In genomic region chr13:27281420-27281819, GRCh38 we compare ENCODE assay signal across 25 cellular contexts. TPM values are rescaled to one million over a fixed set of nuclear protein-coding genes. Genes with fewer than 3 reads are reported as not detected.
DNase-seq lines count a peak whose midpoint lies in the region; ATAC-seq and TF ChIP-seq lines count a peak whose summit lies in the region.
"Had no signal": no experiment of that assay in that cellular context is flagged by ENCODE, and none has a peak within 500 bp of the region (broad histone marks: within the 10 kb centered on the region; RNA-seq: fewer than 3 reads in every experiment).

No MANE protein-coding gene starts in this region.

- H4K20me1 ChIP-seq in hepatocyte (ENCODE audit: insufficient read depth, poor library complexity, severe bottlenecking) = no peaks in the 10 kb centered on the region

- in situ Hi-C loops in Panc1 (cut with HindIII; ENCODE audit: low pct_unique_long_range_greater_than_20kb, low sequenced_read_pairs) = no loop called here

- no peaks in the 10 kb centered on the region for H3K9me2 ChIP-seq in hepatocyte (replicated peaks; ENCODE audit: insufficient read depth)

- H3K79me2 ChIP-seq in hepatocyte = no peaks in the 10 kb centered on the region

- H3K27ac Mint-ChIP-seq in nephron progenitor cell = no peak overlapping the region
- H3K27ac Mint-ChIP-seq in naive thymus-derived CD4-positive, alpha-beta T cell = no peak overlapping the region
- H3K27ac Mint-ChIP-seq: activated CD8-positive, alpha-beta T cell treated with anti-CD3 and anti-CD28 coated beads, Interleukin-2, amount 10 ng/mL, durations not matched to agents 7 days and 5 days; GM23338; stimulated activated naive CD8-positive, alpha-beta T cell treated with anti-CD3 and anti-CD28 coated beads, Interleukin-15, amount 100 ng/mL, for 72 hours had no signal

- H3K9me3 ChIP-seq in BE2C (no peaks in the 10 kb centered on the region), Panc1 (ENCODE audit: control insufficient read depth, insufficient read depth, low read depth, low read length) (no peaks in the 10 kb centered on the region), hepatocyte (ENCODE audit: low read depth) (no peaks in the 10 kb centered on the region)
- H3K9me3 ChIP-seq in naive thymus-derived CD4-positive, alpha-beta T cell (ENCODE audit: control insufficient read depth in 2 of 3, low read length in 3 of 3) = no peaks in the 10 kb centered on the region
- H3K9me3 ChIP-seq: thyroid gland had no signal

- intact Hi-C loops in Panc1 (cut with micrococcal nuclease; ENCODE audit: unreplicated experiment) = no loop called here
- intact Hi-C loops in naive thymus-derived CD4-positive, alpha-beta T cell (cut with micrococcal nuclease) = no loop called here

- no peak overlapping the region for H2AFZ ChIP-seq in hepatocyte
- H2AFZ ChIP-seq: GM23338 had no signal

- TF ChIP-seq CTCF in BE2C (IDR thresholded peaks at IDR 0.05; ENCODE audit: low read depth, low read length) (peak; percentile 20; the same call in 1 of the 2 replicates), Panc1 (IDR thresholded peaks at IDR 0.05) (peak; percentile 24), hepatocyte (IDR thresholded peaks at IDR 0.05; ENCODE audit: poor library complexity) (peak; percentile 5), nephron progenitor cell (IDR thresholded peaks at IDR 0.05) (no peak), foreskin keratinocyte (conservative IDR thresholded peaks at IDR 0.05) (no peak)

- H3K4me3 ChIP-seq in BE2C (ENCODE audit: low read depth, low read length) = no peak overlapping the region
- no peak overlapping the region for H3K4me3 ChIP-seq in Panc1 (ENCODE audit: low read depth in 2 of 2, low read length in 2 of 2)
- H3K4me3 ChIP-seq in hepatocyte = no peak overlapping the region
- H3K4me3 ChIP-seq in naive thymus-derived CD4-positive, alpha-beta T cell (ENCODE audit: low read length) = no peak overlapping the region
- H3K4me3 ChIP-seq: GM23338, K562, thyroid gland had no signal

- BruUV-seq in Panc1 (replicated peaks; lab: Mats Ljungman, UMichigan) = no TSS peak

- ATAC-seq in Panc1 = no peak
- no peak for ATAC-seq in foreskin keratinocyte
- no peak for ATAC-seq in naive thymus-derived CD4-positive, alpha-beta T cell
- no peak for ATAC-seq in GM18873 (IDR thresholded peaks at IDR 0.05; ENCODE audit: low FRiP score, unreplicated experiment)
- ATAC-seq: activated CD8-positive, alpha-beta T cell treated with anti-CD3 and anti-CD28 coated beads, Interleukin-2, amount 10 ng/mL, durations not matched to agents 7 days and 5 days; GM23338; K562; left ventricle myocardium superior; right cardiac atrium; stimulated activated naive CD8-positive, alpha-beta T cell treated with anti-CD3 and anti-CD28 coated beads, Interleukin-15, amount 100 ng/mL, for 72 hours had no signal

- no peak overlapping the region for H3K4me3 Mint-ChIP-seq in nephron progenitor cell
- H3K4me3 Mint-ChIP-seq in naive thymus-derived CD4-positive, alpha-beta T cell = no peak overlapping the region
- H3K4me3 Mint-ChIP-seq: activated CD8-positive, alpha-beta T cell treated with anti-CD3 and anti-CD28 coated beads, Interleukin-2, amount 10 ng/mL, durations not matched to agents 7 days and 5 days; CD14-positive monocyte; GM23338; neural crest cell; stimulated activated naive CD8-positive, alpha-beta T cell treated with anti-CD3 and anti-CD28 coated beads, Interleukin-15, amount 100 ng/mL, for 72 hours had no signal

- H3K27me3 ChIP-seq in BE2C (no peaks in the 10 kb centered on the region), Panc1 (ENCODE audit: control insufficient read depth, insufficient read depth, low read length) (no peaks in the 10 kb centered on the region), hepatocyte (no peaks in the 10 kb centered on the region), foreskin keratinocyte (peaks cover 7% of the 10 kb centered on the region)
- H3K27me3 ChIP-seq in naive thymus-derived CD4-positive, alpha-beta T cell (ENCODE audit: control insufficient read depth in 2 of 2, insufficient read depth in 2 of 2, low read length in 2 of 2) = no peaks in the 10 kb centered on the region
- H3K27me3 ChIP-seq: thyroid gland had no signal

- peaks cover 6% of the 10 kb centered on the region for H3K4me1 Mint-ChIP-seq in nephron progenitor cell
- peaks cover 0 to 11% (median 0%) of the 10 kb centered on the region in 7 donors for H3K4me1 Mint-ChIP-seq in naive thymus-derived CD4-positive, alpha-beta T cell
- H3K4me1 Mint-ChIP-seq: CD14-positive monocyte; neural crest cell; stimulated activated naive CD8-positive, alpha-beta T cell treated with anti-CD3 and anti-CD28 coated beads, Interleukin-15, amount 100 ng/mL, for 72 hours had no signal

- peaks cover 23% of the 10 kb centered on the region for H3K27me3 Mint-ChIP-seq in nephron progenitor cell (ENCODE audit: low read depth, poor library complexity)
- peaks cover 0 to 12% (median 0%) of the 10 kb centered on the region in 5 donors for H3K27me3 Mint-ChIP-seq in naive thymus-derived CD4-positive, alpha-beta T cell
- H3K27me3 Mint-ChIP-seq: stimulated activated naive CD8-positive, alpha-beta T cell treated with anti-CD3 and anti-CD28 coated beads, Interleukin-15, amount 100 ng/mL, for 72 hours had no signal

- no peaks in the 10 kb centered on the region for H3K9me3 Mint-ChIP-seq in nephron progenitor cell
- H3K9me3 Mint-ChIP-seq in naive thymus-derived CD4-positive, alpha-beta T cell = peaks cover 0 to 2% (median 0%) of the 10 kb centered on the region in 11 donors
- H3K9me3 Mint-ChIP-seq: GM23338; neural crest cell; stimulated activated naive CD8-positive, alpha-beta T cell treated with anti-CD3 and anti-CD28 coated beads, Interleukin-15, amount 100 ng/mL, for 72 hours had no signal

- H3K4me1 ChIP-seq in BE2C (no peaks in the 10 kb centered on the region), Panc1 (ENCODE audit: control insufficient read depth, insufficient read depth, low read length) (peaks cover 12% of the 10 kb centered on the region), hepatocyte (ENCODE audit: insufficient read depth) (no peaks in the 10 kb centered on the region), foreskin keratinocyte (no peaks in the 10 kb centered on the region)
- no peaks in the 10 kb centered on the region for H3K4me1 ChIP-seq in naive thymus-derived CD4-positive, alpha-beta T cell (ENCODE audit: control insufficient read depth in 2 of 2, insufficient read depth in 2 of 2, low read length in 2 of 2)
- H3K4me1 ChIP-seq: thyroid gland had no signal

- DNase-seq in BE2C (no peak), GF-D8 (lab: John Stamatoyannopoulos, UW) (peak; percentile 29), Panc1 (ENCODE audit: low read depth, low spot score) (no peak), hepatocyte (ENCODE audit: low spot score) (peak; percentile 35), nephron progenitor cell (no peak), foreskin keratinocyte (no peak)
- no peak for DNase-seq in naive thymus-derived CD4-positive, alpha-beta T cell
- DNase-seq: activated CD4-positive, alpha-beta T cell treated with anti-CD3 and anti-CD28 coated beads for 1 hour; activated CD8-positive, alpha-beta T cell treated with anti-CD3 and anti-CD28 coated beads, Interleukin-2, amount 10 ng/mL, durations not matched to agents 7 days and 5 days; activated gamma-delta T cell; activated T-cell treated with anti-CD3 and anti-CD28 coated beads for 4 hours; left ventricle myocardium superior; MM.1S; NCI-H1694; NCI-H82; right cardiac atrium; SIG-M5; stimulated activated naive CD8-positive, alpha-beta T cell treated with anti-CD3 and anti-CD28 coated beads, Interleukin-15, amount 100 ng/mL, for 72 hours; T-helper 1 cell; thyroid gland had no signal

- H3K27ac ChIP-seq in Panc1 (ENCODE audit: low read length) (no peak overlapping the region), hepatocyte (no peak overlapping the region), foreskin keratinocyte (no peak overlapping the region)
- H3K27ac ChIP-seq in naive thymus-derived CD4-positive, alpha-beta T cell (ENCODE audit: low read depth, low read length) = no peak overlapping the region
- H3K27ac ChIP-seq: thyroid gland had no signal

- H3K36me3 Mint-ChIP-seq in nephron progenitor cell (ENCODE audit: low read depth) = no peaks in the 10 kb centered on the region
- no peaks in the 10 kb centered on the region for H3K36me3 Mint-ChIP-seq in naive thymus-derived CD4-positive, alpha-beta T cell
- H3K36me3 Mint-ChIP-seq: CD14-positive monocyte had no signal

- 76% methylated on average over 1 of the region's 1 CpG for WGBS in hepatocyte (ENCODE audit: low lambda C conversion rate, missing lambda C conversion rate)

- no peak overlapping the region for H3K4me2 ChIP-seq in hepatocyte
- H3K4me2 ChIP-seq: GM23338 had no signal

- CTCF ChIA-PET in Panc1 (lab: Charles Lee) = no interaction called here
- CTCF ChIA-PET in naive thymus-derived CD4-positive, alpha-beta T cell (lab: Charles Lee) = no interaction called here

- H3K36me3 ChIP-seq in BE2C (no peaks in the 10 kb centered on the region), Panc1 (ENCODE audit: control insufficient read depth, insufficient read depth, low read length) (no peaks in the 10 kb centered on the region), hepatocyte (replicated peaks; ENCODE audit: insufficient read depth, low read depth) (no peaks in the 10 kb centered on the region)
- no peaks in the 10 kb centered on the region for H3K36me3 ChIP-seq in naive thymus-derived CD4-positive, alpha-beta T cell (ENCODE audit: control insufficient read depth in 2 of 3, insufficient read depth in 3 of 3, low read length in 3 of 3)
- H3K36me3 ChIP-seq: thyroid gland had no signal

- POLR2A ChIA-PET in Panc1 (lab: Charles Lee) = no interaction called here
- POLR2A ChIA-PET in naive thymus-derived CD4-positive, alpha-beta T cell (lab: Charles Lee) = interaction anchor here (0.7 kb wide), 1 partner anchor 25 kb away, joined by 3 read pairs; no protein-coding TSS in a partner anchor

RNA-seq across cellular contexts. Expression of gene RASL11A, which starts 10.8 kb away (rescaled TPM):
- polyA plus RNA-seq in BE2C (2012; ENCODE audit: insufficient read depth, insufficient read length, low read depth) = 4.1 TPM
- total RNA-seq in Panc1 (2021; ENCODE audit: unreplicated experiment) (136 TPM), hepatocyte (15.3 and 18.8 TPM in 2 replicates), foreskin keratinocyte (2.0 and 2.3 TPM in 2 replicates)
- polyA plus RNA-seq in Panc1 (2012; ENCODE audit: insufficient read length) = 157 TPM
- polyA plus RNA-seq in hepatocyte (4.5 and 6.3 TPM in 2 replicates), foreskin keratinocyte (1.6 and 3.0 TPM in 2 replicates)
- 1 to 10 TPM in 2 of 5 experiments, under 1 TPM in 3; 0.44 to 3.0 (median 0.86) TPM for total RNA-seq in naive thymus-derived CD4-positive, alpha-beta T cell
- polyA plus RNA-seq in naive thymus-derived CD4-positive, alpha-beta T cell = 1 to 10 TPM in 1 of 2 donors, under 1 TPM in 1; 0.53 to 1.7 TPM

RNA-seq across cellular contexts. Expression of gene RPL21, which starts 30.1 kb away (rescaled TPM):
- 284 TPM for polyA plus RNA-seq in BE2C (2012; ENCODE audit: insufficient read depth, insufficient read length, low read depth)
- total RNA-seq in Panc1 (2021; ENCODE audit: unreplicated experiment) = 702 TPM
- polyA plus RNA-seq in Panc1 (2012; ENCODE audit: insufficient read length) = 355 TPM
- 960 and 1,101 TPM in 2 replicates for total RNA-seq in hepatocyte
- 349 and 358 TPM in 2 replicates for polyA plus RNA-seq in hepatocyte
- total RNA-seq in foreskin keratinocyte = 1,758 and 1,842 TPM in 2 replicates
- 2,433 and 2,569 TPM in 2 replicates for polyA plus RNA-seq in foreskin keratinocyte
- 1,000 to 10,000 TPM in 4 of 5 experiments, 100 to 1,000 TPM in 1; 962 to 2,668 (median 2,384) TPM for total RNA-seq in naive thymus-derived CD4-positive, alpha-beta T cell
- polyA plus RNA-seq in naive thymus-derived CD4-positive, alpha-beta T cell = 1,000 to 10,000 TPM; 7,687 to 9,287 TPM

Comparison
In these comparisons a context has a peak if more than half of its experiments do, and no peak if none do; other contexts are left out.
1. DNase-seq: peak in GF-D8 (single experiment) and hepatocyte (single experiment); none in BE2C (single experiment), Panc1 (single experiment), nephron progenitor cell (single experiment), foreskin keratinocyte (0 of 2) and naive thymus-derived CD4-positive, alpha-beta T cell (0 of 9).
2. CTCF ChIP-seq: peak in BE2C (single experiment), Panc1 (single experiment) and hepatocyte (single experiment); none in nephron progenitor cell (single experiment) and foreskin keratinocyte (single experiment).